In genomic region chr16:2267913-2268666, GRCh38 we compare ENCODE assay signal across 8 cellular contexts. TPM values are rescaled to one million over a fixed set of nuclear protein-coding genes. Genes with fewer than 3 reads are reported as not detected.
A peak's percentile ranks its signal among the peaks of the same experiment; 100 is the strongest.
DNase-seq lines count a peak whose midpoint lies in the region; ATAC-seq and TF ChIP-seq lines count a peak whose summit lies in the region.

A gene with protein sequence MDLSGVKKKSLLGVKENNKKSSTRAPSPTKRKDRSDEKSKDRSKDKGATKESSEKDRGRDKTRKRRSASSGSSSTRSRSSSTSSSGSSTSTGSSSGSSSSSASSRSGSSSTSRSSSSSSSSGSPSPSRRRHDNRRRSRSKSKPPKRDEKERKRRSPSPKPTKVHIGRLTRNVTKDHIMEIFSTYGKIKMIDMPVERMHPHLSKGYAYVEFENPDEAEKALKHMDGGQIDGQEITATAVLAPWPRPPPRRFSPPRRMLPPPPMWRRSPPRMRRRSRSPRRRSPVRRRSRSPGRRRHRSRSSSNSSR (minus strand): TSS chr16:2268126. CDS start chr16:2264643, 3,483 bp downstream.

- peaks cover 0 to 2% (median 0%) of the 10 kb centered on the region in 5 experiments for H3K9me3 Mint-ChIP-seq in brain

- H3K4me3 Mint-ChIP-seq in brain = peak within 1 kb of the TSS; percentile 89 to 98 (median 92)

- peak; percentile 93 for TF ChIP-seq POLR2A in GM18526 (IDR thresholded peaks at IDR 0.05; ENCODE audit: extremely low read depth, insufficient read length)

- TF ChIP-seq CTCF in brain (conservative IDR thresholded peaks at IDR 0.05) = no peak

- DNase-seq in A172 (ENCODE audit: low spot score) (peak; percentile 85), NCI-H2107 treated with DMSO at 0.1 percent for 48 hours (lab: John Stamatoyannopoulos, UW; ENCODE audit: unreplicated experiment) (peak; percentile 86), UCSD-AML1 (lab: John Stamatoyannopoulos, UW; ENCODE audit: unreplicated experiment) (peak; percentile 97), skeletal muscle cell (ENCODE audit: low read depth) (peak; percentile 80)

- H3K4me3 ChIP-seq in iPS-11a (ENCODE audit: low read depth, low read length) (peak within 1 kb of the TSS; percentile 71), skeletal muscle cell (ENCODE audit: low read depth, low read length) (peak within 1 kb of the TSS; percentile 81)

- peaks cover 18% of the 10 kb centered on the region for H3K36me3 Mint-ChIP-seq in brain

- peak within 1 kb of the TSS; percentile 97 to 100 (median 99) for H3K27ac Mint-ChIP-seq in brain

- peaks cover 41% of the 10 kb centered on the region for H3K4me1 Mint-ChIP-seq in brain

- peak; percentile 74 for ATAC-seq in HG03064 (IDR thresholded peaks at IDR 0.05; ENCODE audit: low read depth, unreplicated experiment)

- no peaks in the 10 kb centered on the region for H3K27me3 Mint-ChIP-seq in brain

RNA-seq across cellular contexts. Expression of the gene that starts here (rescaled TPM):
- total RNA-seq in A172 (2014; rRNA removed; shearing (Covaris generic)) = 226 and 239 TPM in 2 replicates
- polyA plus RNA-seq in brain (ENCODE audit: insufficient read depth, low read depth, low replicate concordance) = 315 TPM

Comparison
In these comparisons a context has a peak if more than half of its experiments do, and no peak if none do; other contexts are left out.
1. Peak in every context shown above with its lines: DNase-seq, ATAC-seq and H3K4me3 ChIP-seq.